Comparison of ENCODE assay signal across 9 cellular contexts in the genomic region with DNA sequence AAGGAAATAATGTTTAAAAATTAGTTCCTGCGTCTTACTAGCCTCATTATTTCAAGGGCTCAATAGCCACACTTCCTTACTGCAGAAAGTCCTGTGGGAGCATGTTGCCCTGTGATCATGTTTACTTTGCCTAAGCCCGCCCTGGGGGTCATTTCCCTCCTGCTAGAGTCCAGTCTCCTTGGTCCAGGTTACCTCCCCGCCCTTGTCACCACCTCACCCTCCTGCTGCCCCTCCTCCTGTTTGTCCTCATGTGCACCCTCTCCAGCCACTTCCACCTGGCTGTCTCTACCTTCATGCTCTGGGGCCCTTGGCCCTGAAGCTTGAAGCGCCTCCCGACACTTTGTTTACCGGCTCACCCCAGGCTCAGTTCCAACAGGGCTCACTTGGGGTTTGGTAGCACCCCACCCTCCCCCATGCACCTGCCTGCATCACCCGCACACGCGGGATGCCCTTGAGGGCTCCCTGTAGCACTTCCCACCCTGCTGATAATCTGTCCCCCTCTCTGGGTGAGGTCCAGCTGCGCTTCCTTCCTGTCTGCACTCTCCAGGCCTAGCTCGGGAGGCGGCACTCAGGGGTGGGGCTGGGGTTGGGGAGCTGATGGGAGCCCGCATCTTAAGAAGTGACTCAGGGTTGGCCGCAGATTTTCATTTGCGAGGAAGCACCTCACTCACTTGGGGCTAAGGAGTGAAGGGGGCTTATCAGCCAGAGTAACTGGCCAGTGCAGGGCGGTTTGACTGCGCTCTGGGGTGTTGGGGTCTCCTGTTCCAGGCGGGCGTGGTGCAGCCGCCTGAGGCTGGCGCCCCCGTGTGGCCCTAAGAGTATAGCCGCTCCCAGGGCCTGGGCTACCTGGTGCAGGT. TPM values are rescaled to one million over a fixed set of nuclear protein-coding genes. Genes with fewer than 3 reads are reported as not detected.
DNase-seq lines count a peak whose midpoint lies in the region; ATAC-seq and TF ChIP-seq lines count a peak whose summit lies in the region.
"Had no signal": no experiment of that assay in that cellular context is flagged by ENCODE, and none has a peak within 500 bp of the region (broad histone marks: within the 10 kb centered on the region; RNA-seq: fewer than 3 reads in every experiment).

No MANE protein-coding gene starts in this region.

- ATAC-seq in GM19324 (IDR thresholded peaks at IDR 0.05; ENCODE audit: low FRiP score, unreplicated experiment), result no peak

- no peak overlapping the region for H3K4me3 Mint-ChIP-seq in glutamatergic neuron (ENCODE audit: unreplicated experiment)

- peaks cover 16% of the 10 kb centered on the region for H3K4me1 Mint-ChIP-seq in glutamatergic neuron (ENCODE audit: low read depth, unreplicated experiment)

- DNase-seq in 8988T, result peak; percentile 85
- DNase-seq in GM10266 (ENCODE audit: extremely low spot score), result peak; percentile 61
- DNase-seq in NCI-H2107 (lab: John Stamatoyannopoulos, UW), result peak; percentile 83
- DNase-seq in activated CD8-positive, alpha-beta memory T cell treated with anti-CD3 and anti-CD28 coated beads, Interleukin-2, amount 50 U/mL, for 4 hours, result peak; percentile 30
- DNase-seq in glutamatergic neuron, result peak; percentile 55
- DNase-seq in stimulated activated CD4-positive, alpha-beta T cell treated with anti-CD3 and anti-CD28 coated beads, Interleukin-4, amount 100 ng/mL, for 1 hour, result peak; percentile 44
- no peak for DNase-seq in NK-92 (lab: John Stamatoyannopoulos, UW; ENCODE audit: unreplicated experiment)

- TF ChIP-seq CTCF in GM10266 (IDR thresholded peaks at IDR 0.05; ENCODE audit: control insufficient read depth, insufficient read depth, low read depth, missing control alignments), result peak; percentile 75
- peak; percentile 68 for TF ChIP-seq CTCF in glutamatergic neuron (IDR thresholded peaks at IDR 0.05; ENCODE audit: partially characterized antibody, unreplicated experiment)

- no peaks in the 10 kb centered on the region for H3K36me3 Mint-ChIP-seq in glutamatergic neuron (ENCODE audit: unreplicated experiment)

- no peak overlapping the region for H3K27ac Mint-ChIP-seq in glutamatergic neuron (ENCODE audit: unreplicated experiment)

- H3K27me3 Mint-ChIP-seq in glutamatergic neuron (ENCODE audit: unreplicated experiment), result peaks cover 14% of the 10 kb centered on the region

- H3K9me3 Mint-ChIP-seq in glutamatergic neuron (ENCODE audit: unreplicated experiment), result peaks cover 9% of the 10 kb centered on the region

RNA-seq across cellular contexts. Expression of a gene that starts 40.1 kb away (rescaled TPM):
- 0.88 TPM for total RNA-seq in glutamatergic neuron (ENCODE audit: unreplicated experiment)
- total RNA-seq: temporal lobe had no signal

RNA-seq across cellular contexts. Expression of a gene that starts 49.8 kb away (rescaled TPM):
- 26.2 TPM for total RNA-seq in glutamatergic neuron (ENCODE audit: unreplicated experiment)
